ENCODE assay signal across 9 cellular contexts in the genomic region with DNA sequence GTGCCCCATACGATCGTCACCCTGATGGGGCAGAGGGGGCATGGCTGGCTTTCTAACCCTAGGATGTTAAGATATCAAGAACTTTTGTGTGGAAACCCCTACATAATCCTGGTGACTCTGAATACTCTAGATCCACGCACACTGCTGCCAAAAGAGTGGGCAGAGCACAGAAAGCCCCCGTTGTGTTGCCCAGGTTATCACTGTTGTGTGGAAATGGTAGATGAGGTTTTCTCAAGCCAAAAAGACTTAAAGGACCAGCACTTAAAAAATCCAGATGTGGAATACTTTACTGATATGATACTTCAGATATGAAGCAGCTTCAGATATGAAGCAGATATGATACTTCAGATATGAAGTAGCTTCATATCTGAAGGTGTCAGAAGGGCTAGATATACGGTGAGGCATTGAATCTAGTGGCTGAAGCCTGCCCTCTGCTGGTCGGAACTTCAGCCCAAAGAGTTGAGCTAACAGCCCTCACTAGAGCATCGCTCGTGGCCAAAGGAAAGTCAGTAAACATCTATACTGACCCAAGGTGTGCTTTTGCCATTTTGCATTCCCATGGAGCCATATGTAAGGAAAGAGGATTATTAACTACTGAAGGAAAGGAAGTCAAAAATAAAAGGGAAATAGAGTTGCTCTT.
A peak's percentile ranks its signal among the peaks of the same experiment; 100 is the strongest.
DNase-seq lines count a peak whose midpoint lies in the region; ATAC-seq, FAIRE-seq and TF ChIP-seq lines count a peak whose summit lies in the region.
"Had no signal": no experiment of that assay in that cellular context is flagged by ENCODE, and none has a peak within 500 bp of the region (broad histone marks: within the 10 kb centered on the region; RNA-seq: fewer than 3 reads in every experiment).

No MANE protein-coding gene starts in this region.

- peaks cover 11 to 54% of the 10 kb centered on the region in 2 donors for H3K4me1 Mint-ChIP-seq in effector memory CD8-positive, alpha-beta T cell (ENCODE audit: low read depth in 2 of 2)

- H3K4me2 ChIP-seq in OCI-LY7 (ENCODE audit: low read length), result no peak overlapping the region

- CTCF ChIA-PET in OCI-LY7 (lab: Charles Lee; ENCODE audit: unreplicated experiment), result no interaction called here

- H3K36me3 Mint-ChIP-seq in effector memory CD8-positive, alpha-beta T cell (ENCODE audit: insufficient read depth), result peaks cover 25% of the 10 kb centered on the region

- H3K9me2 ChIP-seq in OCI-LY7 (ENCODE audit: insufficient read depth, low read length), result no peaks in the 10 kb centered on the region

- no peaks in the 10 kb centered on the region for H3K9me3 Mint-ChIP-seq in effector memory CD8-positive, alpha-beta T cell

- H4K20me1 ChIP-seq in OCI-LY7 (ENCODE audit: insufficient read depth, low read length), result no peaks in the 10 kb centered on the region

- intact Hi-C loops in OCI-LY7 (cut with micrococcal nuclease; ENCODE audit: unreplicated experiment), result no loop called here

- H3K4me1 ChIP-seq in OCI-LY7 (ENCODE audit: insufficient read depth, low read length, poor library complexity, severe bottlenecking) (no peaks in the 10 kb centered on the region), SJCRH30 (no peaks in the 10 kb centered on the region)

- FAIRE-seq in GM18507 (lab: Jason Lieb, UNC), result peak; percentile 84

- no peaks in the 10 kb centered on the region for H3K27me3 Mint-ChIP-seq in effector memory CD8-positive, alpha-beta T cell

- no peaks in the 10 kb centered on the region for H3K27me3 ChIP-seq in SJCRH30

- TF ChIP-seq CTCF in OCI-LY7 (conservative IDR thresholded peaks at IDR 0.05; ENCODE audit: low read length), result peak; percentile 73

- H3K36me3 ChIP-seq in OCI-LY7 (ENCODE audit: insufficient read depth, low read length) (peaks cover 51% of the 10 kb centered on the region), SJCRH30 (no peaks in the 10 kb centered on the region)

- peak overlapping the region; percentile 32 to 33 for H3K27ac Mint-ChIP-seq in effector memory CD8-positive, alpha-beta T cell

- no peak for DNase-seq in GM18507 (ENCODE audit: extremely low spot score, insufficient read length, low read depth)
- peak; percentile 33 for DNase-seq in OCI-LY7 (ENCODE audit: low spot score)
- peak; percentile 14 to 52 (median 16) for DNase-seq in effector memory CD8-positive, alpha-beta T cell
- peak; percentile 16 for DNase-seq in stimulated activated CD4-positive, alpha-beta T cell treated with anti-CD3 and anti-CD28 coated beads, Interleukin-2, amount 100 ng/mL, for 4 hours (ENCODE audit: low read depth)
- DNase-seq in GF-D8 (lab: John Stamatoyannopoulos, UW), result no peak
- DNase-seq in midbrain (lab: John Stamatoyannopoulos, UW), result no peak
- no peak for DNase-seq in NCI-H1092 treated with DMSO at 0.1 percent for 48 hours (lab: John Stamatoyannopoulos, UW)
- no peak for DNase-seq in SJCRH30
- DNase-seq: SW 1271 had no signal

- H3K9me3 ChIP-seq in OCI-LY7 (ENCODE audit: low read length), result no peaks in the 10 kb centered on the region
- H3K9me3 ChIP-seq in SJCRH30 (replicated peaks), result no peaks in the 10 kb centered on the region

- H3K4me3 ChIP-seq in OCI-LY7 (ENCODE audit: low read depth, low read length, poor library complexity, severe bottlenecking), result no peak overlapping the region
- H3K4me3 ChIP-seq in SJCRH30, result no peak overlapping the region

- no peak overlapping the region for H3K4me3 Mint-ChIP-seq in effector memory CD8-positive, alpha-beta T cell

- H3K27ac ChIP-seq in OCI-LY7 (ENCODE audit: low read depth, low read length, poor library complexity, severe bottlenecking) (no peak overlapping the region), SJCRH30 (no peak overlapping the region)

- H2AFZ ChIP-seq in OCI-LY7 (ENCODE audit: low read length), result no peak overlapping the region

- no peaks in the 10 kb centered on the region for H3K79me2 ChIP-seq in OCI-LY7 (ENCODE audit: insufficient read depth, low read depth, low read length)

- POLR2A ChIA-PET in OCI-LY7 (lab: Charles Lee), result interaction anchor here (1.3 kb wide), 1 partner anchor 14 kb away, joined by 4 read pairs; no protein-coding TSS in a partner anchor

- ATAC-seq in effector memory CD8-positive, alpha-beta T cell (replicated peaks), result peak; percentile 77

- no TSS peak for BruUV-seq in OCI-LY7 (replicated peaks; lab: Mats Ljungman, UMichigan)

Comparison
In these comparisons a context has a peak if more than half of its experiments do, and no peak if none do; other contexts are left out.
1. DNase-seq: peak in OCI-LY7 (single experiment), effector memory CD8-positive, alpha-beta T cell (3 of 3) and stimulated activated CD4-positive, alpha-beta T cell treated with anti-CD3 and anti-CD28 coated beads, Interleukin-2, amount 100 ng/mL, for 4 hours (single experiment); none in GM18507 (single experiment), GF-D8 (single experiment), midbrain (single experiment), NCI-H1092 treated with DMSO at 0.1 percent for 48 hours (single experiment) and SJCRH30 (0 of 2).